Comparison of ENCODE assay signal across 8 cellular contexts in the genomic region with DNA sequence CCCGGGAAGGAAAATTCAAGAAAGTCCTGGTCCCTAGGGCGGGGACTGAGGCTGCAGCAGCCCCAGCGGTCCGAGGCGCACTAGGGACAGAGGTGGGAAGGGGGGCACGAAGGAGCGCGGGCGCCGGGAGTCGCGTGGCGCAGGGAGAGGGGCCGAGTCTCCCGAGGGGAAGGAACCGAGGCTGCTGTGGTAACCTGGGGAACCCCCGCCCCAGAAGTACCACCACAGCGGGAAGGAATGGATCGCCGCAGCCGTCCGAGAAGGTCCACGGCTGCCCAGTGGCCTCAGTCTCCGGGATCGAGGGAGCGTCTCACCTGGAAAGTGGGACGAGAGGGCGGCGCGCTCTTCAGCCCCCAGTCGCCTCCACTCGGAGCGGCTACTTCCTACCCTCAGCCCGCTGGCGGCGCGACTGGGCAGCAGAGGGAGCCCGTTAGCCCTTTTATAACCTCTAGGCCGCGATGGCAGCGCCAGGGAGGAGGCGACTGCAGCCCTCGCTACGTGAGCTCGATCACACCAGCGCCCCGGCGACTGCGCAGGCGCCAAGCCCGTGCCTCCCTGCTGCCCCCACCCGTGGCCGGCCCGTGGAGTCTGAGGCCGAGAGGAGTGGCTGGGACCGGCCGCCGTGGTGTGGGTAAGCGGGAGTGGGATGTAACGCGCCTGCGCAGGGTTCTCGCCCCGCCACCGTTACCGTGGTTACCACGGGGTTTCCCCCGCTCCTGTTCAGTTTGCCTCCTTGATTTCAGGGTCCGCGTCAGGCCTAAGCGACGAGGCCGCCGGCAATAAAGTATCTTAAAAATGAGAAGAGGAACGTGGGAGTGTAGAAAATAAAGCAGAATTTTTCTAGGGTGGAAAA. TPM values are rescaled to one million over a fixed set of nuclear protein-coding genes. Genes with fewer than 3 reads are reported as not detected.
DNase-seq lines count a peak whose midpoint lies in the region; ATAC-seq lines count a peak whose summit lies in the region.

A gene (minus strand): TSS at position 415 of the 853 bp plus-strand sequence. CDS start 21,983 bp downstream, outside the sequence.

- peak; percentile 93 for DNase-seq in DMS153 treated with DMSO at 0.1 percent for 48 hours (lab: John Stamatoyannopoulos, UW; ENCODE audit: unreplicated experiment)
- DNase-seq in OCI-M1 (lab: John Stamatoyannopoulos, UW): peak; percentile 99
- peak; percentile 98 for DNase-seq in activated T-cell treated with anti-CD3 and anti-CD28 coated beads for 24 hours (ENCODE audit: low read depth)
- peak; percentile 92 for DNase-seq in epidermal melanocyte (ENCODE audit: insufficient read length, low spot score)
- peak; percentile 99 for DNase-seq in mucosa of gallbladder (ENCODE audit: low spot score)
- peak; percentile 94 to 99 for DNase-seq in stimulated activated CD8-positive, alpha-beta memory T cell treated with anti-CD3 and anti-CD28 coated beads, Interleukin-4, amount 100 ng/mL, for 4 hours (ENCODE audit: low read depth in 2 of 2, low spot score in 1 of 2)

- peaks cover 2% of the 10 kb centered on the region for H3K36me3 Mint-ChIP-seq in IgD-negative memory B cell

- peaks cover 17 to 39% (median 25%) of the 10 kb centered on the region in 3 donors for H3K4me1 Mint-ChIP-seq in IgD-negative memory B cell

- H3K27me3 Mint-ChIP-seq in IgD-negative memory B cell: no peaks in the 10 kb centered on the region

- no peaks in the 10 kb centered on the region for H3K9me3 Mint-ChIP-seq in IgD-negative memory B cell

- H3K4me3 Mint-ChIP-seq in IgD-negative memory B cell: peak within 1 kb of the TSS; percentile 92 to 97 (median 96)

- peak within 1 kb of the TSS; percentile 92 to 97 (median 94) for H3K27ac Mint-ChIP-seq in IgD-negative memory B cell

- peak; percentile 79 for ATAC-seq in GM21529 (IDR thresholded peaks at IDR 0.05; ENCODE audit: unreplicated experiment)

RNA-seq across cellular contexts. Expression of the gene that starts here (rescaled TPM):
- polyA plus RNA-seq in IgD-negative memory B cell: 22.8 TPM
- 67.5 TPM for total RNA-seq in mucosa of gallbladder

Comparison
In these comparisons a context has a peak if more than half of its experiments do, and no peak if none do; other contexts are left out.
1. Peak in every context shown above with its lines: DNase-seq and ATAC-seq.